In genomic region chr1:148388260-148389026, GRCh38 we compare ENCODE assay signal across 7 cellular contexts.
A peak's percentile ranks its signal among the peaks of the same experiment; 100 is the strongest.
DNase-seq lines count a peak whose midpoint lies in the region; TF ChIP-seq lines count a peak whose summit lies in the region.

No MANE protein-coding gene starts in this region.

- peak; percentile 26 for TF ChIP-seq CTCF in neutrophil (IDR thresholded peaks at IDR 0.05)

- no peaks in the 10 kb centered on the region for H3K9me3 ChIP-seq in neutrophil
- no peaks in the 10 kb centered on the region for H3K9me3 ChIP-seq in stomach smooth muscle (ENCODE audit: control insufficient read depth in 2 of 2, low read length in 2 of 2)

- H3K27me3 ChIP-seq in neutrophil (no peaks in the 10 kb centered on the region), stomach smooth muscle (ENCODE audit: control insufficient read depth in 1 of 2, insufficient read depth in 2 of 2, low read length in 2 of 2) (no peaks in the 10 kb centered on the region)

- H3K9ac ChIP-seq in stomach smooth muscle (ENCODE audit: low read length in 2 of 2): peak overlapping the region; percentile 84 to 91

- H3K36me3 ChIP-seq in neutrophil: no peaks in the 10 kb centered on the region
- H3K36me3 ChIP-seq in stomach smooth muscle (ENCODE audit: control insufficient read depth in 2 of 2, insufficient read depth in 2 of 2, low read length in 2 of 2): no peaks in the 10 kb centered on the region

- DNase-seq in HK-2 (ENCODE audit: unreplicated experiment) (peak; percentile 86), SIG-M5 treated with dmso at 0.1 percent for 504 hours (lab: John Stamatoyannopoulos, UW; ENCODE audit: unreplicated experiment) (peak; percentile 93), germinal center (ENCODE audit: low spot score) (peak; percentile 89)
- DNase-seq in activated naive CD4-positive, alpha-beta T cell treated with anti-CD3 and anti-CD28 coated beads, Interleukin-2, amount 50 U/mL, for 16 hours: peak; percentile 86

- peak; percentile 81 for TF ChIP-seq POLR2A in GM18526 (IDR thresholded peaks at IDR 0.05; ENCODE audit: extremely low read depth, insufficient read length)

- H3K27ac ChIP-seq in neutrophil (peak overlapping the region; percentile 90), stomach smooth muscle (ENCODE audit: low read length) (peak overlapping the region; percentile 84)

- H3K4me3 ChIP-seq in neutrophil (ENCODE audit: low read depth in 1 of 2, low read length in 1 of 2) (peak overlapping the region; percentile 71 to 78), stomach smooth muscle (ENCODE audit: low read length in 2 of 2) (peak overlapping the region; percentile 77 to 83)

- peaks cover 6 to 7% of the 10 kb centered on the region in 2 experiments for H3K4me1 ChIP-seq in neutrophil (ENCODE audit: control insufficient read depth in 1 of 2, insufficient read depth in 1 of 2, low read depth in 1 of 2, low read length in 1 of 2)
- H3K4me1 ChIP-seq in stomach smooth muscle (ENCODE audit: control insufficient read depth, insufficient read depth, low read length): no peaks in the 10 kb centered on the region

Comparison
In these comparisons a context has a peak if more than half of its experiments do, and no peak if none do; other contexts are left out.
1. Peak in every context shown above with its lines: DNase-seq, H3K4me3 ChIP-seq and H3K27ac ChIP-seq.